In the genomic region with DNA sequence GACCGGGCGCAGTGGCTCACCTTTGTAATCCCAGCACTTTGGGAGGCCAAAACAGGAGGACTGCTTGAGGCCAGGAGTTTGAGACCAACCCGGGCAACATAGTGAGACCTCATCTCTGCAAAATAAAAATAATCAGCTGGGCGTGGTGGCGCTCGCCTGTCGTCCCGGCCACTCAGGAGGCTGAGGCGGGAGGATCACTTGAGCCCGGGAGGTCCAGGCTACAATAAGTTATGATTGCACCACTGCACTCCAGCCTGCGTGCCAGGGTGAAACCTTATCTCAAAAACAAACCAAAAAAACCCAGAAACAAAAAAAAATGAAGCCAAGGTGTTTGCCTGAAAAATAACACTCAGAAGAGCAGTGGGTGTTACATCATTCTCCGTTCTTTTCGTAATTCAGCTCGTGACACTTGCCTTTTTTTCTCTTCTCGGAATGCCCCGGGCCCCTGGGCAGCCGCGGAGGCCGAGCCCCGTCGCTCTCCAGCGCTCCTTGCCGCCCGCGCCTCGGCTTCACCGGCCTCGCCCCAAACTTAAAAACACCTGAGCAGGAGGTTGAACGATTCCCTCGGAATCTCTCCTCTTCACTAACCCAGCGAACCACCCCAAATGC, we compare ENCODE assay signal across 8 cellular contexts. TPM values are rescaled to one million over a fixed set of nuclear protein-coding genes. Genes with fewer than 3 reads are reported as not detected.
DNase-seq lines count a peak whose midpoint lies in the region; ATAC-seq and TF ChIP-seq lines count a peak whose summit lies in the region.

No MANE protein-coding gene starts in this region.

- no peaks in the 10 kb centered on the region for H3K9me2 ChIP-seq in PC-3 (replicated peaks; ENCODE audit: low read length)

- peak overlapping the region; percentile 98 for H3K9ac ChIP-seq in ES-I3 (ENCODE audit: low read depth, low read length)
- H3K9ac ChIP-seq in PC-3 (ENCODE audit: low read length) = peak overlapping the region; percentile 99
- peak overlapping the region; percentile 91 to 99 (median 92) for H3K9ac ChIP-seq in subcutaneous abdominal adipose tissue (ENCODE audit: low read length in 5 of 5)

- no peaks in the 10 kb centered on the region for H3K9me3 ChIP-seq in ES-I3 (ENCODE audit: control insufficient read depth, insufficient read depth, low read length)
- H3K9me3 ChIP-seq in PC-3 (ENCODE audit: low read length) = no peaks in the 10 kb centered on the region
- no peaks in the 10 kb centered on the region for H3K9me3 ChIP-seq in subcutaneous abdominal adipose tissue (ENCODE audit: control insufficient read depth in 5 of 5, low read length in 5 of 5)

- CTCF ChIA-PET in PC-3 (lab: Charles Lee) = interaction anchor here (0.6 to 2.0 kb wide), 8 partner anchors 10 to 125 kb away, joined by 3 to 12 read pairs (median 6); a partner anchor contains a TSS

- H3K27ac ChIP-seq in PC-3 (ENCODE audit: low read length) (peak overlapping the region; percentile 82), brain microvascular endothelial cell (peak overlapping the region; percentile 92), subcutaneous abdominal adipose tissue (ENCODE audit: low read depth, low read length) (peak overlapping the region; percentile 88)

- peaks cover 55% of the 10 kb centered on the region for H3K79me2 ChIP-seq in PC-3 (ENCODE audit: low read length)

- H3K4me2 ChIP-seq in PC-3 (ENCODE audit: low read length) = peak overlapping the region; percentile 98

- H3K27me3 ChIP-seq in PC-3 (ENCODE audit: low read length) (no peaks in the 10 kb centered on the region), brain microvascular endothelial cell (replicated peaks) (no peaks in the 10 kb centered on the region), subcutaneous abdominal adipose tissue (ENCODE audit: control insufficient read depth in 5 of 5, insufficient read depth in 4 of 5, low read length in 5 of 5) (no peaks in the 10 kb centered on the region)

- H3K36me3 ChIP-seq in ES-I3 (ENCODE audit: insufficient read depth, low read length) = peaks cover 36% of the 10 kb centered on the region
- peaks cover 34% of the 10 kb centered on the region for H3K36me3 ChIP-seq in PC-3 (ENCODE audit: low read depth, low read length)
- peaks cover 25% of the 10 kb centered on the region for H3K36me3 ChIP-seq in brain microvascular endothelial cell (replicated peaks)
- peaks cover 0 to 7% (median 4%) of the 10 kb centered on the region in 5 donors for H3K36me3 ChIP-seq in subcutaneous abdominal adipose tissue (ENCODE audit: control insufficient read depth in 5 of 5, insufficient read depth in 5 of 5, low read length in 5 of 5)

- peaks cover 15% of the 10 kb centered on the region for H3F3A ChIP-seq in PC-3 (ENCODE audit: low read length, unreplicated experiment)

- no peak for TF ChIP-seq CTCF in HFF-Myc (IDR thresholded peaks at IDR 0.05; ENCODE audit: low read depth, low read length, missing control alignments)
- TF ChIP-seq CTCF in PC-3 (conservative IDR thresholded peaks at IDR 0.05; ENCODE audit: low read depth, low read length) = no peak
- no peak for TF ChIP-seq CTCF in brain microvascular endothelial cell (IDR thresholded peaks at IDR 0.05; ENCODE audit: low read depth, low read length, missing control alignments)

- H3K4me1 ChIP-seq in ES-I3 (ENCODE audit: insufficient read depth, low read length) = peaks cover 29% of the 10 kb centered on the region
- peaks cover 37% of the 10 kb centered on the region for H3K4me1 ChIP-seq in PC-3 (ENCODE audit: insufficient read depth, low read length)
- peaks cover 11 to 49% (median 45%) of the 10 kb centered on the region in 5 donors for H3K4me1 ChIP-seq in subcutaneous abdominal adipose tissue (ENCODE audit: control insufficient read depth in 5 of 5, insufficient read depth in 5 of 5, low read length in 5 of 5)

- peak overlapping the region; percentile 91 for H2AFZ ChIP-seq in PC-3 (ENCODE audit: low read length)

- peak overlapping the region; percentile 86 for H3K4me3 ChIP-seq in HFF-Myc (replicated peaks; ENCODE audit: low read depth, low read length)
- peak overlapping the region; percentile 91 for H3K4me3 ChIP-seq in PC-3 (ENCODE audit: low read length)
- peak overlapping the region; percentile 98 for H3K4me3 ChIP-seq in brain microvascular endothelial cell (ENCODE audit: low read depth, low read length)
- peak overlapping the region; percentile 66 to 97 (median 86) for H3K4me3 ChIP-seq in subcutaneous abdominal adipose tissue (ENCODE audit: low read depth in 1 of 5, low read length in 5 of 5)

- in situ Hi-C loops in brain microvascular endothelial cell (cut with HindIII; ENCODE audit: low pct_ligation_motif_present, low sequenced_read_pairs) = no loop called here

- BruUV-seq in PC-3 (replicated peaks; lab: Mats Ljungman, UMichigan) = TSS peak; percentile 44

- ATAC-seq in PC-3 (peak; percentile 30), left colon (peak; percentile 55)

- POLR2A ChIA-PET in PC-3 (lab: Charles Lee; ENCODE audit: unreplicated experiment) = interaction anchor here (0.6 to 1.1 kb wide), 7 partner anchors 10 to 311 kb away, joined by 3 to 6 read pairs (median 5); no protein-coding TSS in a partner anchor

- intact Hi-C loops in PC-3 (cut with micrococcal nuclease) = loop anchor here (1.0 to 5.0 kb wide), 2 partner anchors 11 to 115 kb away; no protein-coding TSS in a partner anchor
- intact Hi-C loops in left colon (cut with DNase I, micrococcal nuclease) = loop anchor here in 1 of 2 donors (5.0 kb wide), 1 partner anchor 160 kb away; no protein-coding TSS in a partner anchor

- DNase-seq in HFF-Myc (ENCODE audit: extremely low read depth, low read depth) = no peak
- DNase-seq in PC-3 = peak; percentile 40
- no peak for DNase-seq in brain microvascular endothelial cell
- peak in 1 of 2 donors; percentile 57 for DNase-seq in left colon
- no peak for DNase-seq in HPDE6-E6E7 (ENCODE audit: extremely low spot score)
- no peak for DNase-seq in OCI-M2 (lab: John Stamatoyannopoulos, UW; ENCODE audit: unreplicated experiment)

- H4K20me1 ChIP-seq in PC-3 (ENCODE audit: low read length) = peaks cover 37% of the 10 kb centered on the region

RNA-seq across cellular contexts. Expression of a gene that starts 17.0 kb away (rescaled TPM):
- total RNA-seq in PC-3 (2014; rRNA removed) (0.86 and 2.5 TPM in 2 replicates), left colon (1 to 10 TPM in 1 of 2 donors, under 1 TPM in 1; 0.92 to 2.3 TPM)

RNA-seq across cellular contexts. Expression of a gene that starts 19.4 kb away (rescaled TPM):
- 0.40 and 0.62 TPM in 2 replicates for total RNA-seq in PC-3 (2014; rRNA removed)
- 10 to 100 TPM in 1 of 2 donors, 1 to 10 TPM in 1; 9.0 to 12.2 TPM for total RNA-seq in left colon

RNA-seq across cellular contexts. Expression of a gene that starts 28.8 kb away (rescaled TPM):
- total RNA-seq in PC-3 (2014; rRNA removed) (1.0 and 6.4 TPM in 2 replicates), left colon (1 to 10 TPM; 3.9 to 4.5 TPM)

RNA-seq across cellular contexts. Expression of a gene that starts 55.6 kb away (rescaled TPM):
- total RNA-seq in PC-3 (2014; rRNA removed) (52.3 and 74.8 TPM in 2 replicates), left colon (10 to 100 TPM; 11.6 to 12.8 TPM)
